ENCODE assay signal across 8 cellular contexts in genomic region chr19:42529248-42529764, GRCh38. TPM values are rescaled to one million over a fixed set of nuclear protein-coding genes. Genes with fewer than 3 reads are reported as not detected.
A peak's percentile ranks its signal among the peaks of the same experiment; 100 is the strongest.
DNase-seq lines count a peak whose midpoint lies in the region; ATAC-seq lines count a peak whose summit lies in the region.

No MANE protein-coding gene starts in this region.

- no peak for ATAC-seq in GM21381 (IDR thresholded peaks at IDR 0.05; ENCODE audit: unreplicated experiment)

- peak; percentile 2 to 7 for DNase-seq in NCI-H2081 (lab: John Stamatoyannopoulos, UW)
- DNase-seq in NCI-H2081 treated with DMSO at 0.1 percent for 48 hours (lab: John Stamatoyannopoulos, UW): no peak
- peak; percentile 60 for DNase-seq in M059J (ENCODE audit: low read depth)
- DNase-seq in activated CD4-positive, CD25-positive, alpha-beta regulatory T cell treated with anti-CD3 and anti-CD28 coated beads, Interleukin-2, amount 50 U/mL, for 72 hours: peak; percentile 77
- DNase-seq in cerebellar cortex (ENCODE audit: low spot score): peak; percentile 48
- DNase-seq in left kidney (ENCODE audit: low read depth, low spot score): peak; percentile 81
- peak; percentile 66 for DNase-seq in stimulated activated CD4-positive, alpha-beta T cell treated with anti-CD3 and anti-CD28 coated beads, Interleukin-4, amount 100 ng/mL, for 1 hour

RNA-seq across cellular contexts. Expression of gene CEACAM1, which starts 1.0 kb away (rescaled TPM):
- total RNA-seq in M059J (2014; rRNA removed; shearing (Covaris generic)): 0.62 and 0.98 TPM in 2 replicates
